In the genomic region with DNA sequence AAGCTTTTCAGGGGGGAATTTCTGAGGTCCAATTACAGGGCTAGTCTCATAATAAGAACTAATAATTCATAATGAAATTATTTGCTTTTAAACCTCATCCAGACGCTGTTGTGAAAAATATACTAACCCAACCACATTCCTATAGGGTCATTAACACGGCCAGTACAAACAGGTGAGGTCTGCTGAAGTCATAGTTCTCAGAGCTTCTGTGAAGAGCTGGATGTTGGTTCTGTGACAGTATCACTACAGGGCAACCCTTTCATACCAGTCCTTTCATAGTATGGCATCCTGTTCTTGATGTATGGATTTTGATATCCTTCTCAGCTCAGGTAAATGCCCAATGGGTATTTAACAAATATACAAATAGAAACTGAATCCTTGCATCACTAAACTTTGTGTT, we compare ENCODE assay signal across 19 cellular contexts.
DNase-seq lines count a peak whose midpoint lies in the region; ATAC-seq and TF ChIP-seq lines count a peak whose summit lies in the region.
"Had no signal": no experiment of that assay in that cellular context is flagged by ENCODE, and none has a peak within 500 bp of the region (broad histone marks: within the 10 kb centered on the region; RNA-seq: fewer than 3 reads in every experiment).

No MANE protein-coding gene starts in this region.

- no peaks in the 10 kb centered on the region for H3K27me3 ChIP-seq in upper lobe of right lung
- H3K27me3 ChIP-seq: esophagus muscularis mucosa, gastrocnemius medialis, upper lobe of left lung had no signal

- H3K27me3 Mint-ChIP-seq in T-helper 1 cell treated with Interleukin-12 subunit alpha and Interleukin-12 subunit beta and Interleukin-4 antibody, amounts not matched to agents 30 μg/mL and 1 μg/mL, for 36 hours (ENCODE audit: low read depth), result no peaks in the 10 kb centered on the region
- H3K27me3 Mint-ChIP-seq in natural killer cell treated with Interleukin-12 subunit alpha and Interleukin-12 subunit beta and Interleukin-15 and Interleukin-18, amount 100 ng/mL, for 72 hours, result no peaks in the 10 kb centered on the region
- H3K27me3 Mint-ChIP-seq in natural killer cell (ENCODE audit: low read depth in 2 of 2), result no peaks in the 10 kb centered on the region
- H3K27me3 Mint-ChIP-seq: activated naive CD4-positive, alpha-beta T cell treated with anti-CD3 and anti-CD28 coated beads, Interleukin-2, amount 10 ng/mL, durations not matched to agents 7 days and 5 days had no signal

- no peak overlapping the region for H3K4me3 ChIP-seq in upper lobe of right lung
- H3K4me3 ChIP-seq: esophagus muscularis mucosa, gastrocnemius medialis, lung, upper lobe of left lung had no signal

- ATAC-seq in natural killer cell treated with Interleukin-12 subunit alpha and Interleukin-12 subunit beta and Interleukin-15 and Interleukin-18, amount 100 ng/mL, for 72 hours, result peak in 1 of 2 donors; percentile 31
- ATAC-seq in natural killer cell (no peak), upper lobe of right lung (peak; percentile 66)
- ATAC-seq: gastrocnemius medialis had no signal

- no peaks in the 10 kb centered on the region for H3K9me3 ChIP-seq in upper lobe of right lung
- H3K9me3 ChIP-seq: esophagus muscularis mucosa, gastrocnemius medialis, upper lobe of left lung had no signal

- DNase-seq in T-helper 1 cell, result no peak
- DNase-seq in natural killer cell treated with Interleukin-12 subunit alpha and Interleukin-12 subunit beta and Interleukin-15 and Interleukin-18, amount 100 ng/mL, for 72 hours (ENCODE audit: low spot score), result no peak
- no peak for DNase-seq in natural killer cell
- peak; percentile 19 for DNase-seq in left kidney (ENCODE audit: low read depth, low spot score)
- no peak for DNase-seq in upper lobe of right lung
- no peak for DNase-seq in central memory CD4-positive, alpha-beta T cell
- no peak for DNase-seq in ecto neural progenitor cell (ENCODE audit: low spot score)
- DNase-seq: activated naive CD4-positive, alpha-beta T cell treated with anti-CD3 and anti-CD28 coated beads, Interleukin-2, amount 10 ng/mL, durations not matched to agents 7 days and 5 days; DMS79; effector CD8-positive, alpha-beta T cell; gastrocnemius medialis; KBM-7; NCI-H1694; retina; stimulated activated CD4-positive, alpha-beta T cell treated with anti-CD3 and anti-CD28 coated beads, Interleukin-4, amount 100 ng/mL, for 4 hours; upper lobe of left lung had no signal

- no peak overlapping the region for H3K27ac ChIP-seq in upper lobe of right lung
- H3K27ac ChIP-seq: esophagus muscularis mucosa, gastrocnemius medialis, upper lobe of left lung had no signal

- H3K4me1 Mint-ChIP-seq in T-helper 1 cell treated with Interleukin-12 subunit alpha and Interleukin-12 subunit beta and Interleukin-4 antibody, amounts not matched to agents 30 μg/mL and 1 μg/mL, for 36 hours (ENCODE audit: low read depth), result peaks cover 64% of the 10 kb centered on the region
- peaks cover 54 to 76% of the 10 kb centered on the region in 2 donors for H3K4me1 Mint-ChIP-seq in natural killer cell treated with Interleukin-12 subunit alpha and Interleukin-12 subunit beta and Interleukin-15 and Interleukin-18, amount 100 ng/mL, for 72 hours (ENCODE audit: low read depth in 2 of 2)
- H3K4me1 Mint-ChIP-seq in natural killer cell, result peaks cover 26 to 41% of the 10 kb centered on the region in 2 donors

- H3K9me3 Mint-ChIP-seq in T-helper 1 cell treated with Interleukin-12 subunit alpha and Interleukin-12 subunit beta and Interleukin-4 antibody, amounts not matched to agents 30 μg/mL and 1 μg/mL, for 36 hours, result peaks cover 4% of the 10 kb centered on the region
- H3K9me3 Mint-ChIP-seq in natural killer cell treated with Interleukin-12 subunit alpha and Interleukin-12 subunit beta and Interleukin-15 and Interleukin-18, amount 100 ng/mL, for 72 hours, result peaks cover 3% of the 10 kb centered on the region
- H3K9me3 Mint-ChIP-seq in natural killer cell, result peaks cover 0 to 2% of the 10 kb centered on the region in 2 donors
- H3K9me3 Mint-ChIP-seq: activated naive CD4-positive, alpha-beta T cell treated with anti-CD3 and anti-CD28 coated beads, Interleukin-2, amount 10 ng/mL, durations not matched to agents 7 days and 5 days had no signal

- H3K4me3 Mint-ChIP-seq in T-helper 1 cell treated with Interleukin-12 subunit alpha and Interleukin-12 subunit beta and Interleukin-4 antibody, amounts not matched to agents 30 μg/mL and 1 μg/mL, for 36 hours, result no peak overlapping the region
- H3K4me3 Mint-ChIP-seq in natural killer cell treated with Interleukin-12 subunit alpha and Interleukin-12 subunit beta and Interleukin-15 and Interleukin-18, amount 100 ng/mL, for 72 hours, result peak overlapping the region; percentile 34
- no peak overlapping the region for H3K4me3 Mint-ChIP-seq in natural killer cell
- H3K4me3 Mint-ChIP-seq: activated naive CD4-positive, alpha-beta T cell treated with anti-CD3 and anti-CD28 coated beads, Interleukin-2, amount 10 ng/mL, durations not matched to agents 7 days and 5 days had no signal

- no peaks in the 10 kb centered on the region for H3K4me1 ChIP-seq in upper lobe of right lung
- H3K4me1 ChIP-seq: gastrocnemius medialis, upper lobe of left lung had no signal

- intact Hi-C loops in natural killer cell (cut with micrococcal nuclease) (no loop called here), upper lobe of right lung (cut with DNase I) (no loop called here)

- H3K36me3 ChIP-seq in upper lobe of right lung, result no peaks in the 10 kb centered on the region
- H3K36me3 ChIP-seq: esophagus muscularis mucosa, gastrocnemius medialis, upper lobe of left lung had no signal

- TF ChIP-seq CTCF in natural killer cell (IDR thresholded peaks at IDR 0.05), result no peak
- TF ChIP-seq CTCF in upper lobe of right lung (IDR thresholded peaks at IDR 0.05), result no peak

- H3K27ac Mint-ChIP-seq in T-helper 1 cell treated with Interleukin-12 subunit alpha and Interleukin-12 subunit beta and Interleukin-4 antibody, amounts not matched to agents 30 μg/mL and 1 μg/mL, for 36 hours, result peak overlapping the region; percentile 61
- peak overlapping the region; percentile 99 to 100 for H3K27ac Mint-ChIP-seq in natural killer cell treated with Interleukin-12 subunit alpha and Interleukin-12 subunit beta and Interleukin-15 and Interleukin-18, amount 100 ng/mL, for 72 hours
- peak overlapping the region in 1 of 2 donors; percentile 46 for H3K27ac Mint-ChIP-seq in natural killer cell
- H3K27ac Mint-ChIP-seq: activated naive CD4-positive, alpha-beta T cell treated with anti-CD3 and anti-CD28 coated beads, Interleukin-2, amount 10 ng/mL, durations not matched to agents 7 days and 5 days had no signal

- H3K36me3 Mint-ChIP-seq in T-helper 1 cell treated with Interleukin-12 subunit alpha and Interleukin-12 subunit beta and Interleukin-4 antibody, amounts not matched to agents 30 μg/mL and 1 μg/mL, for 36 hours (ENCODE audit: low read depth), result peaks cover 35% of the 10 kb centered on the region
- peaks cover 36% of the 10 kb centered on the region for H3K36me3 Mint-ChIP-seq in natural killer cell treated with Interleukin-12 subunit alpha and Interleukin-12 subunit beta and Interleukin-15 and Interleukin-18, amount 100 ng/mL, for 72 hours
- H3K36me3 Mint-ChIP-seq in natural killer cell, result no peaks in the 10 kb centered on the region
